Comparison of ENCODE assay signal across 14 cellular contexts in the genomic region with DNA sequence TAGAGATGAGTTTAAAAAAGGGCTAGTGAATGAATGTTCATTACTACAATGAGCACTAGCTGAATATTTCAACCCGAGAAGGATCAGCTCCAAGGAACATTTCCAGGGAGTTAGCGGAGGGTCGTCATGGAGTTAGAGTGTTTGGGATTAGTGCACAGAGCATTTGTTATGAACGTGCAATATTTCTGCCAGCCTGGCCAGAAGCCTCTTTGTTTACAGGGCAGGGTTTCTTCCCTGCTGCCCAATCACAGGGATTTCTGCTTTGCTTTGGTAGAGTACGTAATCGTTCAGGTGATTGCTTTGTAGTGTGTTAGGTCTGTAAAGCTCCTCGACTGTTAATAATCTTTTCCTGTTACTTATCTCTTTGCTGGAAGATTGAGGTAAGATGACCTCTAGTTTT. TPM values are rescaled to one million over a fixed set of nuclear protein-coding genes. Genes with fewer than 3 reads are reported as not detected.
DNase-seq lines count a peak whose midpoint lies in the region; FAIRE-seq and TF ChIP-seq lines count a peak whose summit lies in the region.
"Had no signal": no experiment of that assay in that cellular context is flagged by ENCODE, and none has a peak within 500 bp of the region (broad histone marks: within the 10 kb centered on the region; RNA-seq: fewer than 3 reads in every experiment).

No MANE protein-coding gene starts in this region.

- H3K9ac ChIP-seq in HUES6 (ENCODE audit: low read length) = no peak overlapping the region

- TF ChIP-seq CTCF in GM13976 (IDR thresholded peaks at IDR 0.05; ENCODE audit: borderline replicate concordance, control extremely low read depth, extremely low read depth, insufficient read depth, missing control alignments) (no peak), GM20000 (IDR thresholded peaks at IDR 0.05; ENCODE audit: extremely low read depth, missing control alignments) (no peak)

- in situ Hi-C loops in GM13976 (cut with MboI; ENCODE audit: low sequenced_read_pairs, unreplicated experiment) = no loop called here

- peak; percentile 68 for FAIRE-seq in islet of Langerhans (lab: Jason Lieb, UNC)

- DNase-seq in NCI-H748 treated with DMSO at 0.1 percent for 48 hours (lab: John Stamatoyannopoulos, UW) (peak; percentile 19), renal cortical epithelial cell (ENCODE audit: low read depth) (peak; percentile 66), GM13976 (ENCODE audit: low spot score) (no peak), GM20000 (ENCODE audit: low spot score) (no peak)
- no peak for DNase-seq in stimulated activated CD4-positive, alpha-beta T cell treated with anti-CD3 and anti-CD28 coated beads, Interleukin-2, amount 100 ng/mL, for 24 hours
- no peak for DNase-seq in stimulated activated CD4-positive, alpha-beta T cell treated with anti-CD3 and anti-CD28 coated beads, Interleukin-4, amount 100 ng/mL, for 1 hour
- DNase-seq: activated CD8-positive, alpha-beta memory T cell treated with anti-CD3 and anti-CD28 coated beads, Interleukin-2, amount 10 ng/mL, durations not matched to agents 7 days and 5 days; activated naive CD4-positive, alpha-beta T cell treated with anti-CD3 and anti-CD28 coated beads, Interleukin-2, amount 10 ng/mL, durations not matched to agents 7 days and 5 days; EL; NK-92 treated with Interleukin-12 subunit alpha and Interleukin-12 subunit beta, amount 100 ng/mL, for 24 hours; stimulated activated CD4-positive, alpha-beta T cell treated with anti-CD3 and anti-CD28 coated beads, Interleukin-4, amount 100 ng/mL, for 24 hours had no signal

- H3K4me3 ChIP-seq in HUES6 (ENCODE audit: low read depth, low read length) = no peak overlapping the region
- H3K4me3 ChIP-seq: SJCRH30 had no signal

- H3K4me1 ChIP-seq in HUES6 (ENCODE audit: control insufficient read depth, insufficient read depth, low read length) = peaks cover 74% of the 10 kb centered on the region
- H3K4me1 ChIP-seq: SJCRH30 had no signal

- no peaks in the 10 kb centered on the region for H3K27me3 ChIP-seq in HUES6 (ENCODE audit: control insufficient read depth, insufficient read depth, low read length)
- H3K27me3 ChIP-seq: SJCRH30 had no signal

- H3K36me3 ChIP-seq in HUES6 (ENCODE audit: control insufficient read depth, insufficient read depth, low read length) = no peaks in the 10 kb centered on the region
- H3K36me3 ChIP-seq: SJCRH30 had no signal

- peak overlapping the region; percentile 16; the same call in 1 of the 2 replicates for H3K27ac ChIP-seq in HUES6 (ENCODE audit: low read depth, low read length)
- H3K27ac ChIP-seq: SJCRH30 had no signal

- no peaks in the 10 kb centered on the region for H3K9me3 ChIP-seq in HUES6 (ENCODE audit: control insufficient read depth, insufficient read depth, low read depth, low read length)
- H3K9me3 ChIP-seq: SJCRH30 had no signal

RNA-seq across cellular contexts. Expression of a gene that starts 5.9 kb away (rescaled TPM):
- 6.9 and 57.5 TPM in 2 replicates for total RNA-seq in renal cortical epithelial cell
- total RNA-seq: activated CD8-positive, alpha-beta memory T cell treated with anti-CD3 and anti-CD28 coated beads, Interleukin-2, amount 10 ng/mL, durations not matched to agents 7 days and 5 days had no signal

Comparison
In these comparisons a context has a peak if more than half of its experiments do, and no peak if none do; other contexts are left out.
1. DNase-seq: peak in NCI-H748 treated with DMSO at 0.1 percent for 48 hours (single experiment) and renal cortical epithelial cell (single experiment); none in stimulated activated CD4-positive, alpha-beta T cell treated with anti-CD3 and anti-CD28 coated beads, Interleukin-2, amount 100 ng/mL, for 24 hours (0 of 2), stimulated activated CD4-positive, alpha-beta T cell treated with anti-CD3 and anti-CD28 coated beads, Interleukin-4, amount 100 ng/mL, for 1 hour (single experiment), GM13976 (single experiment) and GM20000 (single experiment).